Comparison of ENCODE assay signal across 24 cellular contexts in genomic region chr21:29817450-29817849, GRCh38.
DNase-seq lines count a peak whose midpoint lies in the region; ATAC-seq, FAIRE-seq and TF ChIP-seq lines count a peak whose summit lies in the region.
"Had no signal": no experiment of that assay in that cellular context is flagged by ENCODE, and none has a peak within 500 bp of the region (broad histone marks: within the 10 kb centered on the region; RNA-seq: fewer than 3 reads in every experiment).

No MANE protein-coding gene starts in this region.

- H2AFZ ChIP-seq in H1 (ENCODE audit: low read length) = no peak overlapping the region
- H2AFZ ChIP-seq: GM23248 had no signal

- H3K14ac ChIP-seq in H1 (ENCODE audit: insufficient read length) = no peak overlapping the region

- DNase-seq in activated naive CD4-positive, alpha-beta T cell treated with anti-CD3 and anti-CD28 coated beads for 36 hours = peak; percentile 9
- DNase-seq in activated naive CD4-positive, alpha-beta T cell treated with anti-CD3 and anti-CD28 coated beads, Interleukin-2, amount 50 U/mL, for 16 hours = no peak
- DNase-seq in H1 (ENCODE audit: low read depth in 1 of 2, low spot score in 2 of 2) (no peak), left lobe of liver (ENCODE audit: low spot score) (peak; percentile 49), urothelium cell line (ENCODE audit: low spot score) (no peak), mesenteric fat pad (ENCODE audit: low spot score) (no peak), aorta (no peak), Right ventricle myocardium superior (no peak)
- DNase-seq: Caco-2; CD4-positive, CD25-positive, alpha-beta regulatory T cell; CD8-positive, alpha-beta T cell; DMS153; DND-41; GM23248; H9 had no signal

- H3K4me3 ChIP-seq in H1 (ENCODE audit: extremely low read depth in 1 of 4, insufficient read depth in 2 of 4, low read depth in 3 of 4, low read length in 4 of 4) (no peak overlapping the region), aorta (ENCODE audit: low read length in 2 of 2) (no peak overlapping the region)
- H3K4me3 ChIP-seq: BLaER1, GM23248 had no signal

- no peak overlapping the region for H4K8ac ChIP-seq in H1 (ENCODE audit: extremely low read depth, insufficient read depth, low read length)

- 95% methylated on average over 3 of the region's 3 CpGs; no CpG with 5 or more reads in 1 of the 2 experiments for WGBS in H1 (ENCODE audit: extremely low coverage in 1 of 2, insufficient coverage in 1 of 2, insufficient read length in 1 of 2, insufficient replicate concordance in 2 of 2, low coverage in 1 of 2, low lambda C conversion rate in 2 of 2, missing lambda C conversion rate in 1 of 2), 2 experiments
- WGBS in aorta, 2 donors = 91 to 98% methylated on average over 3 of the region's 3 CpGs

- no peak for FAIRE-seq in H1 (lab: Jason Lieb, UNC)
- FAIRE-seq in urothelium cell line (lab: Jason Lieb, UNC) = peak; percentile 59
- FAIRE-seq: A204.1, G401.6, GM12892, GM19239 had no signal

- peaks cover 5% of the 10 kb centered on the region for H3K27me3 Mint-ChIP-seq in activated naive CD4-positive, alpha-beta T cell treated with anti-CD3 and anti-CD28 coated beads for 36 hours (ENCODE audit: low read depth)
- H3K27me3 Mint-ChIP-seq: CD4-positive, CD25-positive, alpha-beta regulatory T cell had no signal

- H3K27me3 ChIP-seq in H1 (replicated peaks in 1 of 4; ENCODE audit: control insufficient read depth in 3 of 4, extremely low read depth in 1 of 4, insufficient read depth in 3 of 4, low read length in 3 of 4) (no peaks in the 10 kb centered on the region), aorta (ENCODE audit: control insufficient read depth in 1 of 2, insufficient read depth in 2 of 2, low read length in 1 of 2) (no peaks in the 10 kb centered on the region)
- H3K27me3 ChIP-seq: BLaER1 had no signal

- H3K36me3 ChIP-seq in H1 (ENCODE audit: control insufficient read depth in 2 of 4, insufficient read depth in 4 of 4, low read length in 3 of 4) (no peaks in the 10 kb centered on the region), aorta (ENCODE audit: control insufficient read depth in 1 of 2, insufficient read depth in 2 of 2, low read length in 1 of 2) (no peaks in the 10 kb centered on the region)
- H3K36me3 ChIP-seq: BLaER1 had no signal

- no peak overlapping the region for H3K27ac Mint-ChIP-seq in activated naive CD4-positive, alpha-beta T cell treated with anti-CD3 and anti-CD28 coated beads for 36 hours
- H3K27ac Mint-ChIP-seq: B cell; CD4-positive, CD25-positive, alpha-beta regulatory T cell; CD8-positive, alpha-beta T cell; H9 had no signal

- no peaks in the 10 kb centered on the region for H3K79me2 ChIP-seq in H1 (ENCODE audit: control insufficient read depth in 1 of 2, insufficient read depth in 2 of 2, low read length in 2 of 2)

- no peak overlapping the region for H2BK12ac ChIP-seq in H1 (ENCODE audit: low read depth, low read length)

- no peaks in the 10 kb centered on the region for H3K23me2 ChIP-seq in H1 (ENCODE audit: low read depth, low read length)

- H4K20me1 ChIP-seq in H1 (replicated peaks in 1 of 2; ENCODE audit: control insufficient read depth in 1 of 2, insufficient read depth in 2 of 2, low read length in 2 of 2) = no peaks in the 10 kb centered on the region
- H4K20me1 ChIP-seq: BLaER1 had no signal

- H2AK5ac ChIP-seq in H1 (ENCODE audit: low read depth, low read length) = no peak overlapping the region

- no peak overlapping the region for H3K27ac ChIP-seq in H1 (ENCODE audit: low read depth, low read length)
- no peak overlapping the region for H3K27ac ChIP-seq in aorta (ENCODE audit: low read depth in 1 of 2, low read length in 2 of 2)
- H3K27ac ChIP-seq: 22Rv1, BLaER1, C4-2B, GM23248 had no signal

- no peaks in the 10 kb centered on the region for H3K9me3 ChIP-seq in H1 (ENCODE audit: insufficient read depth in 2 of 2, low read depth in 1 of 2, low read length in 1 of 2)
- no peaks in the 10 kb centered on the region for H3K9me3 ChIP-seq in aorta (ENCODE audit: control insufficient read depth, low read length)
- H3K9me3 ChIP-seq: BLaER1, Caco-2 had no signal

- TF ChIP-seq RAD21 in H1 (IDR thresholded peaks at IDR 0.05 in 1 of 2, conservative IDR thresholded peaks at IDR 0.05 in 1 of 2; ENCODE audit: low read depth in 2 of 2, low read length in 2 of 2) = peak; percentile 32 to 39; a peak in 3 of 4 replicates

- intact Hi-C loops in activated naive CD4-positive, alpha-beta T cell treated with anti-CD3 and anti-CD28 coated beads for 36 hours (cut with micrococcal nuclease) = no loop called here
- intact Hi-C loops in aorta (cut with DNase I) (no loop called here), Right ventricle myocardium superior (cut with DNase I) (no loop called here)

- no peak overlapping the region for H3K23ac ChIP-seq in H1 (ENCODE audit: insufficient read length)

- TF ChIP-seq EP300 in H1 (IDR thresholded peaks at IDR 0.05; ENCODE audit: borderline replicate concordance in 1 of 2, low read depth in 2 of 2, low read length in 2 of 2) = no peak

- CTCF ChIA-PET in activated naive CD4-positive, alpha-beta T cell treated with anti-CD3 and anti-CD28 coated beads for 36 hours (lab: Charles Lee) = no interaction called here
- CTCF ChIA-PET in H1 (lab: Charles Lee; ENCODE audit: partially characterized antibody) = no interaction called here

- POLR2A ChIA-PET in H1 (lab: Charles Lee; ENCODE audit: partially characterized antibody) = no interaction called here

- H4K5ac ChIP-seq in H1 (ENCODE audit: insufficient read length, low read depth, low read length) = no peak overlapping the region

- no peaks in the 10 kb centered on the region for H3K9me3 Mint-ChIP-seq in activated naive CD4-positive, alpha-beta T cell treated with anti-CD3 and anti-CD28 coated beads for 36 hours
- H3K9me3 Mint-ChIP-seq: CD4-positive, CD25-positive, alpha-beta regulatory T cell; CD8-positive, alpha-beta T cell; H9 had no signal

- TF ChIP-seq CTCF in H1 (IDR thresholded peaks at IDR 0.05; ENCODE audit: control extremely low read depth in 1 of 3, insufficient read depth in 1 of 3, low read depth in 1 of 3, low read length in 3 of 3) = no peak

- H2BK15ac ChIP-seq in H1 (ENCODE audit: low read length) = no peak overlapping the region

- no peak overlapping the region for H4K91ac ChIP-seq in H1 (replicated peaks; ENCODE audit: insufficient read length, low read length)

- no peak overlapping the region for H2BK5ac ChIP-seq in H1 (ENCODE audit: low read depth, low read length)

- H3K4me1 Mint-ChIP-seq in activated naive CD4-positive, alpha-beta T cell treated with anti-CD3 and anti-CD28 coated beads for 36 hours (ENCODE audit: low read depth) = no peaks in the 10 kb centered on the region
- H3K4me1 Mint-ChIP-seq: B cell; CD4-positive, CD25-positive, alpha-beta regulatory T cell had no signal

- no peak overlapping the region for H3K56ac ChIP-seq in H1 (replicated peaks; ENCODE audit: insufficient read length, low read depth, low read length)

- no peak overlapping the region for H2BK20ac ChIP-seq in H1 (ENCODE audit: low read length)

- H2BK120ac ChIP-seq in H1 (replicated peaks; ENCODE audit: low read depth, low read length) = no peak overlapping the region

- no peak overlapping the region for H3K9ac ChIP-seq in H1 (replicated peaks in 1 of 4; ENCODE audit: extremely low read depth in 1 of 4, low read depth in 3 of 4, low read length in 3 of 4)
- H3K9ac ChIP-seq: BLaER1, GM23248 had no signal

- no peaks in the 10 kb centered on the region for H3K4me1 ChIP-seq in H1 (replicated peaks in 1 of 4; ENCODE audit: control insufficient read depth in 3 of 4, insufficient read depth in 4 of 4, low read length in 3 of 4)
- H3K4me1 ChIP-seq in aorta (ENCODE audit: control insufficient read depth in 1 of 2, insufficient read depth in 2 of 2, low read length in 2 of 2) = peaks cover 0 to 1% of the 10 kb centered on the region in 2 donors
- H3K4me1 ChIP-seq: BLaER1, Caco-2 had no signal

- H3K79me1 ChIP-seq in H1 (ENCODE audit: low read depth, low read length) = no peaks in the 10 kb centered on the region

- H3K18ac ChIP-seq in H1 (ENCODE audit: extremely low read depth, low read length) = no peak overlapping the region

- ATAC-seq in left lobe of liver (peak; percentile 69), aorta (ENCODE audit: low FRiP score) (no peak), Right ventricle myocardium superior (ENCODE audit: poor library complexity) (no peak)
- ATAC-seq: CD8-positive, alpha-beta T cell; HCT116 had no signal

- no peak overlapping the region for H3K4ac ChIP-seq in H1 (replicated peaks; ENCODE audit: insufficient read length, low read depth, low read length)

- H3K36me3 Mint-ChIP-seq in activated naive CD4-positive, alpha-beta T cell treated with anti-CD3 and anti-CD28 coated beads for 36 hours (ENCODE audit: low read depth) = no peaks in the 10 kb centered on the region
- H3K36me3 Mint-ChIP-seq: CD4-positive, CD25-positive, alpha-beta regulatory T cell; CD8-positive, alpha-beta T cell had no signal

- TF ChIP-seq POLR2A in H1 (IDR thresholded peaks at IDR 0.05; ENCODE audit: control extremely low read depth in 1 of 2, low read depth in 2 of 2, low read length in 2 of 2) = no peak

- H3K4me2 ChIP-seq in H1 (ENCODE audit: insufficient read depth in 1 of 2, low read depth in 2 of 2, low read length in 2 of 2) = no peak overlapping the region
- H3K4me2 ChIP-seq: BLaER1 had no signal

- H3K4me3 Mint-ChIP-seq in activated naive CD4-positive, alpha-beta T cell treated with anti-CD3 and anti-CD28 coated beads for 36 hours = no peak overlapping the region
- H3K4me3 Mint-ChIP-seq: B cell; CD4-positive, CD25-positive, alpha-beta regulatory T cell; CD8-positive, alpha-beta T cell; H9 had no signal

TF ChIP-seq in H1, 55 proteins besides CTCF, POLR2A, EP300 and RAD21:
- no peak for TF ChIP-seq BRCA1 (IDR thresholded peaks at IDR 0.05; ENCODE audit: low read depth, low read length)
- TF ChIP-seq CHD2 (IDR thresholded peaks at IDR 0.05; ENCODE audit: low read length) = no peak
- TF ChIP-seq RXRA (IDR thresholded peaks at IDR 0.05; ENCODE audit: insufficient read depth, low read depth, low read length) = no peak
- TF ChIP-seq ZNF274 (IDR thresholded peaks at IDR 0.05; ENCODE audit: borderline replicate concordance, extremely low read depth, low read length) = no peak
- TF ChIP-seq PHF8 (conservative IDR thresholded peaks at IDR 0.05; ENCODE audit: low read depth, low read length) = no peak
- no peak for TF ChIP-seq HDAC6 (IDR thresholded peaks at IDR 0.05; ENCODE audit: low read depth, low read length)
- TF ChIP-seq SIN3A (conservative IDR thresholded peaks at IDR 0.05 in 1 of 2, IDR thresholded peaks at IDR 0.05 in 1 of 2; ENCODE audit: low read depth in 1 of 2, low read length in 2 of 2) = no peak
- TF ChIP-seq NRF1 (IDR thresholded peaks at IDR 0.05; ENCODE audit: low read depth, low read length) = no peak
- no peak for TF ChIP-seq SUZ12 (IDR thresholded peaks at IDR 0.05; ENCODE audit: low read length)
TF ChIP-seq in H1: peak in this region for 0.

Comparison
In these comparisons a context has a peak if more than half of its experiments do, and no peak if none do; other contexts are left out.
1. DNase-seq: peak in activated naive CD4-positive, alpha-beta T cell treated with anti-CD3 and anti-CD28 coated beads for 36 hours (single experiment) and left lobe of liver (single experiment); none in activated naive CD4-positive, alpha-beta T cell treated with anti-CD3 and anti-CD28 coated beads, Interleukin-2, amount 50 U/mL, for 16 hours (single experiment), H1 (0 of 2), urothelium cell line (single experiment), mesenteric fat pad (single experiment), aorta (0 of 2) and Right ventricle myocardium superior (single experiment).